In genomic region chr11:2398664-2399355, GRCh38 we compare ENCODE assay signal across 8 cellular contexts. TPM values are rescaled to one million over a fixed set of nuclear protein-coding genes. Genes with fewer than 3 reads are reported as not detected.
DNase-seq lines count a peak whose midpoint lies in the region; ATAC-seq and TF ChIP-seq lines count a peak whose summit lies in the region.

No MANE protein-coding gene starts in this region.

- peaks cover 20% of the 10 kb centered on the region for H3K4me1 Mint-ChIP-seq in activated CD8-positive, alpha-beta memory T cell treated with anti-CD3 and anti-CD28 coated beads, Interleukin-2, amount 10 ng/mL, durations not matched to agents 7 days and 5 days
- H3K4me1 Mint-ChIP-seq in activated CD8-positive, alpha-beta T cell treated with anti-CD3 and anti-CD28 coated beads for 36 hours (ENCODE audit: low read depth): peaks cover 12% of the 10 kb centered on the region

- H3K4me3 Mint-ChIP-seq in activated CD8-positive, alpha-beta memory T cell treated with anti-CD3 and anti-CD28 coated beads, Interleukin-2, amount 10 ng/mL, durations not matched to agents 7 days and 5 days: peak overlapping the region; percentile 79
- H3K4me3 Mint-ChIP-seq in activated CD8-positive, alpha-beta T cell treated with anti-CD3 and anti-CD28 coated beads for 36 hours: peak overlapping the region; percentile 84

- no peaks in the 10 kb centered on the region for H3K9me3 Mint-ChIP-seq in activated CD8-positive, alpha-beta memory T cell treated with anti-CD3 and anti-CD28 coated beads, Interleukin-2, amount 10 ng/mL, durations not matched to agents 7 days and 5 days (ENCODE audit: low read depth)
- no peaks in the 10 kb centered on the region for H3K9me3 Mint-ChIP-seq in activated CD8-positive, alpha-beta T cell treated with anti-CD3 and anti-CD28 coated beads for 36 hours

- H3K27ac Mint-ChIP-seq in activated CD8-positive, alpha-beta memory T cell treated with anti-CD3 and anti-CD28 coated beads, Interleukin-2, amount 10 ng/mL, durations not matched to agents 7 days and 5 days: peak overlapping the region; percentile 87
- H3K27ac Mint-ChIP-seq in activated CD8-positive, alpha-beta T cell treated with anti-CD3 and anti-CD28 coated beads for 36 hours: peak overlapping the region; percentile 85

- CTCF ChIA-PET in activated CD8-positive, alpha-beta memory T cell treated with anti-CD3 and anti-CD28 coated beads, Interleukin-2, amount 10 ng/mL, durations not matched to agents 7 days and 5 days (lab: Charles Lee): interaction anchor here (1.5 to 8.9 kb wide), 5 partner anchors 8 to 96 kb away, joined by 4 to 109 read pairs (median 37); partner anchors contain the start of genes C11orf21 and TSPAN32
- CTCF ChIA-PET in activated CD8-positive, alpha-beta T cell treated with anti-CD3 and anti-CD28 coated beads for 36 hours (lab: Charles Lee): interaction anchor here (0.8 to 7.4 kb wide), 6 partner anchors 11 to 205 kb away, joined by 3 to 62 read pairs (median 14); partner anchors contain the start of gene CD81

- H3K4me3 ChIP-seq in thymus (ENCODE audit: low read length): no peak overlapping the region

- peaks cover 5% of the 10 kb centered on the region for H3K36me3 Mint-ChIP-seq in activated CD8-positive, alpha-beta memory T cell treated with anti-CD3 and anti-CD28 coated beads, Interleukin-2, amount 10 ng/mL, durations not matched to agents 7 days and 5 days
- peaks cover 5% of the 10 kb centered on the region for H3K36me3 Mint-ChIP-seq in activated CD8-positive, alpha-beta T cell treated with anti-CD3 and anti-CD28 coated beads for 36 hours (ENCODE audit: low read depth)

- POLR2A ChIA-PET in activated CD8-positive, alpha-beta T cell treated with anti-CD3 and anti-CD28 coated beads for 36 hours (lab: Charles Lee): interaction anchor here (0.7 to 2.6 kb wide), 4 partner anchors 21 to 171 kb away, joined by 3 to 8 read pairs (median 5); partner anchors contain the start of gene CD81

- ATAC-seq in activated CD8-positive, alpha-beta memory T cell treated with anti-CD3 and anti-CD28 coated beads, Interleukin-2, amount 10 ng/mL, durations not matched to agents 7 days and 5 days: no peak
- ATAC-seq in activated CD8-positive, alpha-beta T cell treated with anti-CD3 and anti-CD28 coated beads for 36 hours: no peak
- ATAC-seq in HG03135 (IDR thresholded peaks at IDR 0.05; ENCODE audit: unreplicated experiment): no peak

- peak overlapping the region; percentile 98 for H3K27ac ChIP-seq in layer of hippocampus (ENCODE audit: low read depth, low read length)
- peak overlapping the region; percentile 25 for H3K27ac ChIP-seq in thymus (ENCODE audit: low read depth)

- no peaks in the 10 kb centered on the region for H3K27me3 Mint-ChIP-seq in activated CD8-positive, alpha-beta memory T cell treated with anti-CD3 and anti-CD28 coated beads, Interleukin-2, amount 10 ng/mL, durations not matched to agents 7 days and 5 days
- no peaks in the 10 kb centered on the region for H3K27me3 Mint-ChIP-seq in activated CD8-positive, alpha-beta T cell treated with anti-CD3 and anti-CD28 coated beads for 36 hours

- intact Hi-C loops in activated CD8-positive, alpha-beta T cell treated with anti-CD3 and anti-CD28 coated beads for 36 hours (cut with micrococcal nuclease): no loop called here

- DNase-seq in activated CD8-positive, alpha-beta memory T cell treated with anti-CD3 and anti-CD28 coated beads, Interleukin-2, amount 10 ng/mL, durations not matched to agents 7 days and 5 days: no peak
- no peak for DNase-seq in activated CD8-positive, alpha-beta memory T cell treated with anti-CD3 and anti-CD28 coated beads, Interleukin-2, amount 50 U/mL, for 48 hours
- DNase-seq in activated CD8-positive, alpha-beta T cell treated with anti-CD3 and anti-CD28 coated beads for 36 hours: no peak
- DNase-seq in SKM-1 treated with dmso at 0.1 percent for 144 hours (lab: John Stamatoyannopoulos, UW; ENCODE audit: unreplicated experiment): no peak
- DNase-seq in NCI-H524 treated with DMSO at 0.1 percent for 48 hours (lab: John Stamatoyannopoulos, UW): no peak

- peaks cover 18% of the 10 kb centered on the region for H3K4me1 ChIP-seq in thymus (ENCODE audit: control insufficient read depth, insufficient read depth, low read length)

- peaks cover 55% of the 10 kb centered on the region for H3K36me3 ChIP-seq in thymus (ENCODE audit: control insufficient read depth, insufficient read depth)

- H3K27me3 ChIP-seq in layer of hippocampus (ENCODE audit: control insufficient read depth, insufficient read depth, low read length): no peaks in the 10 kb centered on the region
- no peaks in the 10 kb centered on the region for H3K27me3 ChIP-seq in thymus (ENCODE audit: control insufficient read depth, insufficient read depth)

- no peaks in the 10 kb centered on the region for H3K9me3 ChIP-seq in thymus (ENCODE audit: control insufficient read depth)

- no peak for TF ChIP-seq CTCF in activated CD8-positive, alpha-beta T cell treated with anti-CD3 and anti-CD28 coated beads for 36 hours (IDR thresholded peaks at IDR 0.05)

- 84% methylated on average over 7 of the region's 7 CpGs for WGBS in thymus

RNA-seq across cellular contexts. Expression of gene TSSC4, which starts 1.7 kb away (rescaled TPM):
- 10 to 100 TPM; 48.4 to 52.1 TPM for total RNA-seq in activated CD8-positive, alpha-beta memory T cell treated with anti-CD3 and anti-CD28 coated beads, Interleukin-2, amount 10 ng/mL, durations not matched to agents 7 days and 5 days
- 10 to 100 TPM; 36.2 to 38.9 TPM for total RNA-seq in activated CD8-positive, alpha-beta T cell treated with anti-CD3 and anti-CD28 coated beads for 36 hours
- 62.0 TPM for polyA plus RNA-seq in thymus

RNA-seq across cellular contexts. Expression of gene CD81, which starts 21.7 kb away (rescaled TPM):
- 100 to 1,000 TPM; 162 to 192 TPM for total RNA-seq in activated CD8-positive, alpha-beta memory T cell treated with anti-CD3 and anti-CD28 coated beads, Interleukin-2, amount 10 ng/mL, durations not matched to agents 7 days and 5 days
- 100 to 1,000 TPM; 133 to 138 TPM for total RNA-seq in activated CD8-positive, alpha-beta T cell treated with anti-CD3 and anti-CD28 coated beads for 36 hours
- polyA plus RNA-seq in thymus: 179 TPM

RNA-seq across cellular contexts. Expression of gene TRPM5, which starts 45.5 kb away (rescaled TPM):
- not detected for total RNA-seq in activated CD8-positive, alpha-beta memory T cell treated with anti-CD3 and anti-CD28 coated beads, Interleukin-2, amount 10 ng/mL, durations not matched to agents 7 days and 5 days
- not detected for total RNA-seq in activated CD8-positive, alpha-beta T cell treated with anti-CD3 and anti-CD28 coated beads for 36 hours
- polyA plus RNA-seq in thymus: 0.55 TPM

RNA-seq across cellular contexts. Expression of gene KCNQ1, which starts 46.0 kb away (rescaled TPM):
- 1 to 10 TPM; 4.3 to 9.2 TPM for total RNA-seq in activated CD8-positive, alpha-beta memory T cell treated with anti-CD3 and anti-CD28 coated beads, Interleukin-2, amount 10 ng/mL, durations not matched to agents 7 days and 5 days
- 1 to 10 TPM; 8.7 to 9.5 TPM for total RNA-seq in activated CD8-positive, alpha-beta T cell treated with anti-CD3 and anti-CD28 coated beads for 36 hours
- polyA plus RNA-seq in thymus: 3.7 TPM
